ENCODE assay signal across 11 cellular contexts in the genomic region with DNA sequence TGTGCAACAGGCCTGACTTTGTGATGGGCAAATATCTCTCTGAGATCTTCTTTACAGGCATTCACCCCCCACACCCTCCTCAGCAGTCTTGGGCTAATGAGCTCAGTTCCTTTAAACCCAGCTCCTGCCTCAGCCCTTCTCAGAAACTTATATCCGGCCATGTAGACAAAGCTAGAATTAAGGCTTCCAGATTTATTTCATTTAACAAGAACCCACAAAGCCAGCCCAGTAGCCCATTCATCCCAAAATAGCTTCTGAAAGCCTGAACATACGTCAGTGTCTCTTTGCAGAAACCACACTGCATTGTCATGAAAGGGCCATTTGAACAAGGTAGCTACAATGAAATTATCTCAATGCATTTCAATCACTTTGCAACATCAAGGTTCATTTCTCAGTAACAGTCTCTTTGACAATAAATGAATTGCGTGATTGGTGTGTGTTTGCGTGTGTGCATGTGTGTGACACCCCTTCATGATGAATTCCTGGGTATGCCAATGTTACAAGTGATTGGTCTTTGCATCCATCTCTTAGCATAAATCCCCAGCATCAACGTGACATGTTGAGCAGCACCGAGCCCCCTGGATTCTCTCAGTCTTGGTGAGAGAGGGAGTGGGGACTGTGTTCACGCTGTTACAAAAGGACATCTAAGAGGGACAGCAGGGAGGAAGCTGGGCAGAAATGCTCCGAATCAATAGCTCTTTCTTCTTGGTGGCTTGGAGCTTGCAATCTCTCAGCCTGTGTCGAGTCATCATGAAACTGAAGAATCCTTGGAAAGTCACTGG.
DNase-seq lines count a peak whose midpoint lies in the region; ATAC-seq lines count a peak whose summit lies in the region.
"Had no signal": no experiment of that assay in that cellular context is flagged by ENCODE, and none has a peak within 500 bp of the region (broad histone marks: within the 10 kb centered on the region; RNA-seq: fewer than 3 reads in every experiment).

No MANE protein-coding gene starts in this region.

- POLR2A ChIA-PET in naive thymus-derived CD4-positive, alpha-beta T cell (lab: Charles Lee) = no interaction called here

- intact Hi-C loops in naive thymus-derived CD4-positive, alpha-beta T cell (cut with micrococcal nuclease) = no loop called here

- ATAC-seq in GM18502 (IDR thresholded peaks at IDR 0.05; ENCODE audit: poor library complexity, unreplicated experiment) = peak; percentile 83
- peak; percentile 76 for ATAC-seq in GM21447 (IDR thresholded peaks at IDR 0.05; ENCODE audit: unreplicated experiment)
- peak; percentile 84 for ATAC-seq in HG03432 (IDR thresholded peaks at IDR 0.05; ENCODE audit: unreplicated experiment)
- no peak for ATAC-seq in naive thymus-derived CD4-positive, alpha-beta T cell
- ATAC-seq: T-cell had no signal

- CTCF ChIA-PET in naive thymus-derived CD4-positive, alpha-beta T cell (lab: Charles Lee) = no interaction called here

- no peak overlapping the region for H3K4me3 ChIP-seq in naive thymus-derived CD4-positive, alpha-beta T cell (ENCODE audit: low read length)

- H3K36me3 ChIP-seq in naive thymus-derived CD4-positive, alpha-beta T cell (ENCODE audit: control insufficient read depth in 2 of 3, insufficient read depth in 3 of 3, low read length in 3 of 3) = no peaks in the 10 kb centered on the region

- DNase-seq in medulla oblongata (ENCODE audit: extremely low spot score) (peak; percentile 72), SK-N-DZ (ENCODE audit: low spot score) (no peak), NCI-H2029 (lab: John Stamatoyannopoulos, UW) (no peak)
- DNase-seq in activated T-cell treated with anti-CD3 and anti-CD28 coated beads, Interleukin-2, amount 50 U/mL, for 48 hours = no peak
- DNase-seq in naive thymus-derived CD4-positive, alpha-beta T cell = no peak
- DNase-seq: MV-4-11, T-cell had no signal

- peaks cover 0 to 2% (median 0%) of the 10 kb centered on the region in 11 donors for H3K9me3 Mint-ChIP-seq in naive thymus-derived CD4-positive, alpha-beta T cell
- H3K9me3 Mint-ChIP-seq: T-cell had no signal

- H3K36me3 Mint-ChIP-seq in naive thymus-derived CD4-positive, alpha-beta T cell = no peaks in the 10 kb centered on the region
- H3K36me3 Mint-ChIP-seq: T-cell had no signal

- no peaks in the 10 kb centered on the region for H3K4me1 ChIP-seq in naive thymus-derived CD4-positive, alpha-beta T cell (ENCODE audit: control insufficient read depth in 2 of 2, insufficient read depth in 2 of 2, low read length in 2 of 2)

- no peaks in the 10 kb centered on the region for H3K27me3 ChIP-seq in naive thymus-derived CD4-positive, alpha-beta T cell (ENCODE audit: control insufficient read depth in 2 of 2, insufficient read depth in 2 of 2, low read length in 2 of 2)

- H3K4me1 Mint-ChIP-seq in naive thymus-derived CD4-positive, alpha-beta T cell = peaks cover 0 to 2% (median 0%) of the 10 kb centered on the region in 7 donors
- H3K4me1 Mint-ChIP-seq: T-cell had no signal

- no peak overlapping the region for H3K27ac Mint-ChIP-seq in naive thymus-derived CD4-positive, alpha-beta T cell
- H3K27ac Mint-ChIP-seq: T-cell had no signal

- H3K9me3 ChIP-seq in naive thymus-derived CD4-positive, alpha-beta T cell (ENCODE audit: control insufficient read depth in 2 of 3, low read length in 3 of 3) = no peaks in the 10 kb centered on the region

- no peak overlapping the region for H3K4me3 Mint-ChIP-seq in naive thymus-derived CD4-positive, alpha-beta T cell
- H3K4me3 Mint-ChIP-seq: T-cell had no signal

- H3K27me3 Mint-ChIP-seq in naive thymus-derived CD4-positive, alpha-beta T cell = peaks cover 0 to 13% (median 4%) of the 10 kb centered on the region in 5 donors

- no peak overlapping the region for H3K27ac ChIP-seq in naive thymus-derived CD4-positive, alpha-beta T cell (ENCODE audit: low read depth, low read length)
- H3K27ac ChIP-seq: C4-2B had no signal
